In the genomic region with DNA sequence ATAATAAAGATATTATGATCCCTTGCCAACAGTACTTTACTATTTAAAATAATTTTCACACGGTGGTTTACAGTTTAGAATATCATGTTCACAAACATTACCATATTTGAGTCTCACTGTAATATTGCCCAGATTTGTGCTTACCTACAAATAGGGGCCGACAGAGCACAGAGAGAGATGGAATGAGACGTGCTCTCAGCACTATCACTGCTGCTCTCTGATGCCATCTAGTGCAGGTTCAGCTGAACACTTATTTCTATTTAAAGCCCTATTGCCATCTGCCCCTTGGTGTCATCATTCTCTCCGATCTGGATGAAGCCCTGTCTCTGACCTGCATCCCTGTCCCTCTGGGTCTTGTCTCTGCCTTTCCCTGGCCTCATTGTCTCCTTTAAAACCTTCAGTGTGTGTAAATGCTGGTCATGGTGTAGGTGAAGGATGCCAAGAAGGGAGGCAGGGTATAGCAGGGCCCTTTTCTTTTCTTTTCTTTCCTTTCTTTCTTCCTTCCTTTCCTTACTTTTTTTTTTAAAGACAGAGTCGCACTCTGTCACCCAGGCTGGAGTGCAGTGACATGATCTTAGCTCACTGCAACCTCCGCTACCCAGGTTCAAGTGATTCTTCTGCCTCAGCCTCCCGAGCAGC, we compare ENCODE assay signal across 8 cellular contexts. TPM values are rescaled to one million over a fixed set of nuclear protein-coding genes. Genes with fewer than 3 reads are reported as not detected.
DNase-seq lines count a peak whose midpoint lies in the region; ATAC-seq and TF ChIP-seq lines count a peak whose summit lies in the region.

No MANE protein-coding gene starts in this region.

- in situ Hi-C loops in GM13977 (cut with MboI; ENCODE audit: low pct_unique_long_range_greater_than_20kb, low sequenced_read_pairs, unreplicated experiment) = loop anchor here (10.0 kb wide), 1 partner anchor 153 kb away; no protein-coding TSS in a partner anchor

- H3K9ac ChIP-seq in OCI-LY1 (ENCODE audit: low read length) = no peak overlapping the region

- H3K27me3 Mint-ChIP-seq in natural killer cell (ENCODE audit: low read depth in 2 of 2) = peaks cover 3 to 6% of the 10 kb centered on the region in 2 donors

- no peaks in the 10 kb centered on the region for H3K36me3 Mint-ChIP-seq in natural killer cell

- H3K4me2 ChIP-seq in OCI-LY1 (ENCODE audit: low read length) = no peak overlapping the region

- H3K9me2 ChIP-seq in OCI-LY1 (ENCODE audit: low read depth, low read length) = no peaks in the 10 kb centered on the region

- H3K4me1 Mint-ChIP-seq in natural killer cell = peaks cover 8 to 9% of the 10 kb centered on the region in 2 donors

- no peak overlapping the region for H2AFZ ChIP-seq in OCI-LY1 (ENCODE audit: low read length)

- H3K79me2 ChIP-seq in OCI-LY1 (ENCODE audit: insufficient read depth, low read length) = no peaks in the 10 kb centered on the region

- 26 to 29% methylated on average over 7 of the region's 7 CpGs for whole genome bisulfite sequencing in esophagus squamous epithelium, 2 donors

- DNase-seq in AG04449 (ENCODE audit: low read depth, low spot score) = no peak
- DNase-seq in GM13977 (ENCODE audit: low spot score) = peak; percentile 70
- DNase-seq in Jurkat, Clone E6-1 (ENCODE audit: low read depth, low spot score) = peak; percentile 82
- peak; percentile 50 for DNase-seq in activated T-cell treated with anti-CD3 and anti-CD28 coated beads for 4 hours
- DNase-seq in esophagus squamous epithelium (lab: John Stamatoyannopoulos, UW) = no peak
- peak; percentile 36 for DNase-seq in natural killer cell
- DNase-seq in T1000 (lab: John Stamatoyannopoulos, UW) = no peak

- CTCF ChIA-PET in AG04449 (lab: Yijun Ruan, JAX) = interaction anchor here (0.6 to 5.7 kb wide), 36 partner anchors 8 to 230 kb away, joined by 3 to 88 read pairs (median 6); a partner anchor contains a TSS

- H3K9me3 ChIP-seq in OCI-LY1 (ENCODE audit: low read length) (no peaks in the 10 kb centered on the region), esophagus squamous epithelium (no peaks in the 10 kb centered on the region)

- H3K27ac Mint-ChIP-seq in natural killer cell = no peak overlapping the region

- no peak overlapping the region for H3K4me3 Mint-ChIP-seq in natural killer cell

- no peaks in the 10 kb centered on the region for H3K27me3 ChIP-seq in OCI-LY1 (ENCODE audit: insufficient read depth, low read length)
- H3K27me3 ChIP-seq in esophagus squamous epithelium = peaks cover 0 to 31% (median 0%) of the 10 kb centered on the region in 4 donors

- POLR2A ChIA-PET in AG04449 (lab: Yijun Ruan, JAX) = interaction anchor here (0.6 kb wide), 1 partner anchor 223 kb away, joined by 3 read pairs; no protein-coding TSS in a partner anchor

- H3K4me1 ChIP-seq in OCI-LY1 (ENCODE audit: insufficient read depth, low read length, severe bottlenecking) (no peaks in the 10 kb centered on the region), esophagus squamous epithelium (peaks cover 0 to 4% (median 0%) of the 10 kb centered on the region in 3 donors)

- H3K4me3 ChIP-seq in AG04449 (ENCODE audit: low read depth, low read length) = no peak overlapping the region
- H3K4me3 ChIP-seq in Jurkat, Clone E6-1 (ENCODE audit: low read length) = no peak overlapping the region
- no peak overlapping the region for H3K4me3 ChIP-seq in OCI-LY1 (ENCODE audit: low read depth, low read length, poor library complexity, severe bottlenecking)
- H3K4me3 ChIP-seq in esophagus squamous epithelium = no peak overlapping the region

- ATAC-seq in natural killer cell = peak; percentile 92 to 99 (median 98)

- H3K9me3 Mint-ChIP-seq in natural killer cell = no peaks in the 10 kb centered on the region

- no peaks in the 10 kb centered on the region for H4K20me1 ChIP-seq in OCI-LY1 (ENCODE audit: insufficient read depth, low read length)

- H3K36me3 ChIP-seq in OCI-LY1 (ENCODE audit: insufficient read depth, low read length) (no peaks in the 10 kb centered on the region), esophagus squamous epithelium (no peaks in the 10 kb centered on the region)

- no peak for TF ChIP-seq POLR2A in esophagus squamous epithelium (IDR thresholded peaks at IDR 0.05)

- TF ChIP-seq CTCF in AG04449 (IDR thresholded peaks at IDR 0.05; ENCODE audit: insufficient read depth, low read length, missing control alignments) (peak; percentile 82), GM13977 (IDR thresholded peaks at IDR 0.05; ENCODE audit: extremely low read depth, insufficient read depth, missing control alignments) (peak; percentile 81), OCI-LY1 (IDR thresholded peaks at IDR 0.05; ENCODE audit: low read length) (peak; percentile 84), esophagus squamous epithelium (IDR thresholded peaks at IDR 0.05) (peak; percentile 66 to 80 (median 74)), natural killer cell (IDR thresholded peaks at IDR 0.05) (peak; percentile 87)

- H3K27ac ChIP-seq in OCI-LY1 (ENCODE audit: low read depth, low read length, poor library complexity, severe bottlenecking) = no peak overlapping the region
- no peak overlapping the region for H3K27ac ChIP-seq in esophagus squamous epithelium

- intact Hi-C loops in esophagus squamous epithelium (cut with DNase I) (no loop called here), natural killer cell (cut with micrococcal nuclease) (loop anchor here (1.0 kb wide), 4 partner anchors 24 to 223 kb away; no protein-coding TSS in a partner anchor)

- no peaks in the 10 kb centered on the region for H3F3A ChIP-seq in OCI-LY1 (ENCODE audit: insufficient read depth, low read length)

RNA-seq across cellular contexts. Expression of a gene that starts 6.9 kb away (rescaled TPM):
- polyA plus RNA-seq in Jurkat, Clone E6-1 (2012; ENCODE audit: insufficient read depth, insufficient read length) = 58.7 TPM
- total RNA-seq in esophagus squamous epithelium = 10 to 100 TPM; 14.0 to 41.8 (median 25.0) TPM
- total RNA-seq in natural killer cell = 10 to 100 TPM; 19.3 to 27.3 (median 22.1) TPM

RNA-seq across cellular contexts. Expression of a gene that starts 11.1 kb away (rescaled TPM):
- not detected for polyA plus RNA-seq in Jurkat, Clone E6-1 (2012; ENCODE audit: insufficient read depth, insufficient read length)
- under 1 TPM in 1 of 4 donors, not detected in 3; 0.18 TPM for total RNA-seq in esophagus squamous epithelium
- not detected for total RNA-seq in natural killer cell

RNA-seq across cellular contexts. Expression of a gene that starts 16.6 kb away (rescaled TPM):
- polyA plus RNA-seq in Jurkat, Clone E6-1 (2012; ENCODE audit: insufficient read depth, insufficient read length) = 170 TPM
- total RNA-seq in esophagus squamous epithelium = 10 to 100 TPM; 36.5 to 64.4 (median 52.8) TPM
- total RNA-seq in natural killer cell = 10 to 100 TPM; 32.6 to 52.5 (median 36.6) TPM

RNA-seq across cellular contexts. Expression of a gene that starts 28.6 kb away (rescaled TPM):
- polyA plus RNA-seq in Jurkat, Clone E6-1 (2012; ENCODE audit: insufficient read depth, insufficient read length) = 9.5 TPM
- total RNA-seq in esophagus squamous epithelium (not detected), natural killer cell (1 to 10 TPM; 3.3 to 4.1 (median 4.0) TPM)

RNA-seq across cellular contexts. Expression of a gene that starts 33.8 kb away (rescaled TPM):
- polyA plus RNA-seq in Jurkat, Clone E6-1 (2012; ENCODE audit: insufficient read depth, insufficient read length) = not detected
- not detected for total RNA-seq in esophagus squamous epithelium
- under 1 TPM; 0.18 to 0.25 (median 0.19) TPM for total RNA-seq in natural killer cell

Comparison
In these comparisons a context has a peak if more than half of its experiments do, and no peak if none do; other contexts are left out.
1. DNase-seq: peak in GM13977 (single experiment), Jurkat, Clone E6-1 (single experiment), activated T-cell treated with anti-CD3 and anti-CD28 coated beads for 4 hours (single experiment) and natural killer cell (single experiment); none in AG04449 (single experiment), esophagus squamous epithelium (single experiment) and T1000 (single experiment).
2. Peak in every context shown above with its lines, with median percentiles within 50 percentile points of each other: CTCF ChIP-seq.